In genomic region chr14:99780690-99781089, GRCh38 we compare ENCODE assay signal across 17 cellular contexts. TPM values are rescaled to one million over a fixed set of nuclear protein-coding genes. Genes with fewer than 3 reads are reported as not detected.
DNase-seq lines count a peak whose midpoint lies in the region; ATAC-seq, FAIRE-seq and TF ChIP-seq lines count a peak whose summit lies in the region.
"Had no signal": no experiment of that assay in that cellular context is flagged by ENCODE, and none has a peak within 500 bp of the region (broad histone marks: within the 10 kb centered on the region; RNA-seq: fewer than 3 reads in every experiment).

No MANE protein-coding gene starts in this region.

- no TSS peak for BruUV-seq in K562 (replicated peaks; lab: Mats Ljungman, UMichigan)
- no TSS peak for BruUV-seq in HepG2 (replicated peaks; lab: Mats Ljungman, UMichigan)

- H4K20me1 ChIP-seq in K562 (replicated peaks; ENCODE audit: control insufficient read depth, insufficient read depth, low read length) (0 out of 2 replicates have a peak, but pooled peaks cover 2% of the 10 kb centered on the region), HepG2 (ENCODE audit: insufficient read depth, low read length) (no peaks in the 10 kb centered on the region)

- H3K36me3 ChIP-seq in HEK293 (ENCODE audit: control insufficient read depth in 2 of 2, insufficient read depth in 1 of 2, low read length in 2 of 2) (no peaks in the 10 kb centered on the region), K562 (ENCODE audit: control insufficient read depth, insufficient read depth, low read length) (no peaks in the 10 kb centered on the region), HepG2 (replicated peaks in 1 of 2; ENCODE audit: control insufficient read depth in 1 of 2, insufficient read depth in 2 of 2, low read length in 2 of 2) (no peaks in the 10 kb centered on the region), gastroesophageal sphincter (no peaks in the 10 kb centered on the region)

- H3K4me3 ChIP-seq in HEK293 (ENCODE audit: low read depth, low read length): no peak overlapping the region
- H3K4me3 ChIP-seq in K562: no peak overlapping the region
- H3K4me3 ChIP-seq in HepG2 (replicated peaks in 1 of 3; ENCODE audit: insufficient read depth in 1 of 3, low read depth in 2 of 3, low read length in 3 of 3): no peak overlapping the region
- no peak overlapping the region for H3K4me3 ChIP-seq in gastroesophageal sphincter

- peaks cover 2% of the 10 kb centered on the region for H3K9me3 ChIP-seq in HEK293 (ENCODE audit: control insufficient read depth, insufficient read depth, low read depth, low read length)
- H3K9me3 ChIP-seq in K562 (replicated peaks; ENCODE audit: control insufficient read depth, insufficient read depth, low read depth, low read length): no peaks in the 10 kb centered on the region
- no peaks in the 10 kb centered on the region for H3K9me3 ChIP-seq in HepG2 (ENCODE audit: low read length)
- H3K9me3 ChIP-seq in gastroesophageal sphincter: peaks cover 0 to 19% (median 0%) of the 10 kb centered on the region in 3 donors

- H3K4me2 ChIP-seq in K562 (ENCODE audit: insufficient read depth, low read length): no peak overlapping the region
- H3K4me2 ChIP-seq in HepG2 (ENCODE audit: low read depth, low read length): no peak overlapping the region
- H3K4me2 ChIP-seq: SK-N-SH had no signal

- no peaks in the 10 kb centered on the region; the same call in 1 of the 2 replicates for H3K4me1 ChIP-seq in HEK293 (ENCODE audit: control insufficient read depth, insufficient read depth, low read length)
- no peaks in the 10 kb centered on the region for H3K4me1 ChIP-seq in K562 (replicated peaks in 1 of 2; ENCODE audit: control insufficient read depth in 2 of 2, insufficient read depth in 2 of 2, low read length in 2 of 2)
- peaks cover 24% of the 10 kb centered on the region for H3K4me1 ChIP-seq in HepG2 (ENCODE audit: insufficient read depth, low read length)
- H3K4me1 ChIP-seq in gastroesophageal sphincter: peaks cover 0 to 10% (median 0%) of the 10 kb centered on the region in 3 donors

- 0% methylated on average over 9 of the region's 9 CpGs for WGBS in K562 (ENCODE audit: insufficient coverage, low coverage, missing lambda C conversion rate)
- WGBS in HepG2 (ENCODE audit: low lambda C conversion rate): 28% methylated on average over 9 of the region's 9 CpGs
- 86 to 96% methylated on average over 5 to 9 of the region's 9 CpGs for WGBS in gastroesophageal sphincter (ENCODE audit: low coverage in 1 of 2), 2 donors

- H3K79me2 ChIP-seq in K562 (ENCODE audit: control insufficient read depth, insufficient read depth, low read length): no peaks in the 10 kb centered on the region
- H3K79me2 ChIP-seq in HepG2 (ENCODE audit: insufficient read depth, low read length): no peaks in the 10 kb centered on the region

- intact Hi-C loops in K562 (cut with micrococcal nuclease): no loop called here
- intact Hi-C loops in HepG2 (cut with micrococcal nuclease; ENCODE audit: unreplicated experiment): no loop called here

- H3K27ac ChIP-seq in HEK293 (ENCODE audit: extremely low read depth, low read depth, low read length): no peak overlapping the region
- no peak overlapping the region for H3K27ac ChIP-seq in K562 (ENCODE audit: extremely low read depth, low read depth, low read length)
- H3K27ac ChIP-seq in HepG2 (ENCODE audit: extremely low read length, insufficient read depth, low read length): no peak overlapping the region
- no peak overlapping the region for H3K27ac ChIP-seq in gastroesophageal sphincter
- H3K27ac ChIP-seq: 22Rv1 had no signal

- in situ Hi-C loops in K562 (cut with MboI): no loop called here
- in situ Hi-C loops in HepG2 (cut with HindIII; ENCODE audit: extremely low pct_ligation_motif_present, low pct_unique_long_range_greater_than_20kb): no loop called here

- ATAC-seq in K562 (no peak), HepG2 (no peak), GM19328 (IDR thresholded peaks at IDR 0.05; ENCODE audit: unreplicated experiment) (no peak), gastroesophageal sphincter (no peak), GM21360 (IDR thresholded peaks at IDR 0.05; ENCODE audit: unreplicated experiment) (no peak)
- ATAC-seq: CD8-positive, alpha-beta T cell; HCT116 had no signal

- TF ChIP-seq CTCF in HEK293 (tag by site-specific recombination; IDR thresholded peaks at IDR 0.05) (no peak), K562 (IDR thresholded peaks at IDR 0.05 in 2 of 3, conservative IDR thresholded peaks at IDR 0.05 in 1 of 3; ENCODE audit: insufficient read depth in 2 of 3, low read depth in 1 of 3, low read length in 3 of 3) (no peak), HepG2 (CRISPR knock-in tag; IDR thresholded peaks at IDR 0.05) (no peak), gastroesophageal sphincter (IDR thresholded peaks at IDR 0.05) (no peak)

- TF ChIP-seq EP300 in K562 (IDR thresholded peaks at IDR 0.05; ENCODE audit: low read length) (no peak), HepG2 (IDR thresholded peaks at IDR 0.05; ENCODE audit: low read depth in 2 of 2, low read length in 2 of 2) (no peak), HepG2 (CRISPR knock-in tag; IDR thresholded peaks at IDR 0.05; ENCODE audit: borderline replicate concordance) (no peak), gastroesophageal sphincter (IDR thresholded peaks at IDR 0.05) (no peak)

- CTCF ChIA-PET in HEK293 (lab: Yijun Ruan, JAX): no interaction called here
- CTCF ChIA-PET in K562 (lab: Yijun Ruan, JAX; ENCODE audit: low intra/inter-chr PET ratio): no interaction called here
- CTCF ChIA-PET in HepG2 (lab: Yijun Ruan, JAX; ENCODE audit: low intra/inter-chr PET ratio, low total read pairs): no interaction called here

- H2AFZ ChIP-seq in K562 (ENCODE audit: low read depth, low read length) (no peak overlapping the region), HepG2 (ENCODE audit: low read length) (no peak overlapping the region)

- DNase-seq in DMS153 (lab: John Stamatoyannopoulos, UW): peak; percentile 46
- no peak for DNase-seq in DMS153 treated with DMSO at 0.1 percent for 48 hours (lab: John Stamatoyannopoulos, UW; ENCODE audit: unreplicated experiment)
- DNase-seq in K562 (ENCODE audit: extremely low read depth in 1 of 4, low spot score in 3 of 4): no peak
- peak; percentile 48 for DNase-seq in HepG2 (ENCODE audit: low spot score)
- DNase-seq: CD8-positive, alpha-beta T cell; NCI-H187; NCI-H526 treated with DMSO at 0.1 percent for 48 hours; Right ventricle myocardium superior; SK-N-SH; T-helper 1 cell had no signal

- H3K9ac ChIP-seq in K562 (ENCODE audit: insufficient read depth in 1 of 2, low read depth in 2 of 2, low read length in 2 of 2) (no peak overlapping the region), HepG2 (ENCODE audit: insufficient read depth, low read depth, low read length) (no peak overlapping the region)
- H3K9ac ChIP-seq: SK-N-SH had no signal

- H3K27me3 ChIP-seq in K562 (ENCODE audit: control insufficient read depth in 2 of 2, insufficient read depth in 2 of 2, low read length in 2 of 2) (peaks cover 2 to 13% of the 10 kb centered on the region in 2 experiments; a peak in 3 of 5 replicates), HepG2 (ENCODE audit: control insufficient read depth in 1 of 2, insufficient read depth in 2 of 2, low read length in 2 of 2) (peaks cover 2 to 19% of the 10 kb centered on the region in 2 experiments; a peak in 4 of 5 replicates), gastroesophageal sphincter (no peaks in the 10 kb centered on the region)

- POLR2A ChIA-PET in HEK293 (lab: Yijun Ruan, JAX) (no interaction called here), K562 (lab: Yijun Ruan, JAX) (no interaction called here), HepG2 (lab: Yijun Ruan, JAX) (no interaction called here)

- H3K9me1 ChIP-seq in K562 (ENCODE audit: control insufficient read depth, insufficient read depth, low read length): no peaks in the 10 kb centered on the region

- TF ChIP-seq RAD21 in K562 (CRISPR knock-in tag; conservative IDR thresholded peaks at IDR 0.05 in 1 of 2, IDR thresholded peaks at IDR 0.05 in 1 of 2): no peak
- TF ChIP-seq RAD21 in HepG2 (CRISPR knock-in tag; IDR thresholded peaks at IDR 0.05): no peak

- no peak for FAIRE-seq in K562 (lab: Jason Lieb, UNC)
- FAIRE-seq in HepG2 (lab: Jason Lieb, UNC): no peak
- FAIRE-seq: D721Med had no signal

- TF ChIP-seq POLR2A in K562 (conservative IDR thresholded peaks at IDR 0.05) (no peak), HepG2 (IDR thresholded peaks at IDR 0.05; ENCODE audit: insufficient read depth in 1 of 2, low read depth in 2 of 2, low read length in 2 of 2) (no peak), gastroesophageal sphincter (IDR thresholded peaks at IDR 0.05) (no peak)

RNA-seq across cellular contexts. Expression of gene EML1, which starts 12.5 kb away (rescaled TPM):
- 0.35 and 0.67 TPM in 2 replicates for total RNA-seq in K562 (2011; cell fraction: chromatin; rRNA removed; ENCODE audit: low replicate concordance)
- 0.66 TPM in 1 of 2 replicates, not detected in the other for total RNA-seq in K562 (2011; cell fraction: nucleolus; rRNA removed)
- total RNA-seq in K562 (2011; cell fraction: nucleoplasm; rRNA removed): 0.31 and 0.73 TPM in 2 replicates
- total RNA-seq in K562 (2014; rRNA removed) (0.12 TPM in 1 of 2 replicates, not detected in the other), K562 (2014; rRNA removed; fragmentation: Illumina TruSeq; extraction: Trizol) (0.13 and 0.29 TPM in 2 replicates), K562 (2015; rRNA removed; fragmentation: Illumina TruSeq; extraction: Trizol) (0.11 and 0.14 TPM in 2 replicates), K562 (2021) (0.25 and 0.35 TPM in 2 replicates), HepG2 (2016; rRNA removed; fragmentation: Illumina TruSeq; extraction: Trizol) (1.3 and 1.7 TPM in 2 replicates), gastroesophageal sphincter (100 to 1,000 TPM; 121 to 206 (median 136) TPM)
- polyA plus RNA-seq in K562 (2011; rRNA removed) (0.07 and 0.16 TPM in 2 replicates), K562 (2014; fragmentation: Illumina TruSeq; extraction: Trizol) (0.06 and 0.07 TPM in 2 replicates), K562 (2014; fragmentation: Nextera tagmentation; extraction: Ambion mirVana) (under 1 TPM in 1 of 2 experiments, not detected in 1; 0.01 TPM), K562 (2014; rRNA removed) (0.03 and 0.77 TPM in 2 replicates), HepG2 (2011; rRNA removed) (0.25 and 0.59 TPM in 2 replicates)
- polyA plus RNA-seq in K562 (2011; cell fraction: cytosol; rRNA removed): 0.01 and 0.38 TPM in 2 replicates
- polyA plus RNA-seq in K562 (2011; cell fraction: nucleus; rRNA removed): 0.34 TPM in 2 replicates
- 0.05 and 0.39 TPM in 2 replicates for polyA plus RNA-seq in K562 (2012)
- 1.0 TPM in 1 of 2 replicates, not detected in the other for polyA minus RNA-seq in K562 (2011; rRNA and poly(A)+ RNA removed)
- 1.8 TPM in 1 of 2 replicates, not detected in the other for polyA minus RNA-seq in K562 (2011; cell fraction: cytosol; rRNA and poly(A)+ RNA removed)
- polyA minus RNA-seq in K562 (2011; cell fraction: nucleus; rRNA and poly(A)+ RNA removed): 0.56 and 0.94 TPM in 2 replicates
- 2.3 and 2.6 TPM in 2 replicates for total RNA-seq in HepG2 (2016; cell fraction: cytosol; rRNA removed; fragmentation: Illumina TruSeq; extraction: Trizol; ENCODE audit: low read depth)
- total RNA-seq in HepG2 (2016; cell fraction: insoluble cytoplasmic fraction; rRNA removed; fragmentation: Illumina TruSeq; extraction: Trizol): 1.7 TPM in 2 replicates
- total RNA-seq in HepG2 (2016; cell fraction: membrane; rRNA removed; fragmentation: Illumina TruSeq; extraction: Trizol): 1.5 and 1.9 TPM in 2 replicates
- total RNA-seq in HepG2 (2016; cell fraction: nucleus; rRNA removed; fragmentation: Illumina TruSeq; extraction: Trizol): 1.7 and 2.5 TPM in 2 replicates
- polyA plus RNA-seq in HepG2 (2011; cell fraction: cytosol; rRNA removed): 0.18 and 0.24 TPM in 2 replicates
- polyA plus RNA-seq in HepG2 (2011; cell fraction: nucleus; rRNA removed): 0.43 and 0.68 TPM in 2 replicates
- polyA plus RNA-seq in HepG2 (2012): 0.44 and 0.72 TPM in 2 replicates
- 1.4 and 2.2 TPM in 2 replicates for polyA plus RNA-seq in HepG2 (2016; cell fraction: cytosol; fragmentation: Illumina TruSeq; extraction: Trizol; ENCODE audit: low read depth)
- 1.0 and 1.2 TPM in 2 replicates for polyA plus RNA-seq in HepG2 (2016; cell fraction: insoluble cytoplasmic fraction; fragmentation: Illumina TruSeq; extraction: Trizol; ENCODE audit: low read depth)
- polyA plus RNA-seq in HepG2 (2016; cell fraction: membrane; fragmentation: Illumina TruSeq; extraction: Trizol; ENCODE audit: low read depth): 1.9 and 2.0 TPM in 2 replicates
- polyA plus RNA-seq in HepG2 (2016; cell fraction: nucleus; fragmentation: Illumina TruSeq; extraction: Trizol; ENCODE audit: insufficient read depth, low read depth): 1.3 and 1.7 TPM in 2 replicates
- polyA minus RNA-seq in HepG2 (2011; rRNA and poly(A)+ RNA removed; ENCODE audit: low replicate concordance): 1.0 and 40.3 TPM in 2 replicates
- polyA minus RNA-seq in HepG2 (2011; cell fraction: cytosol; rRNA and poly(A)+ RNA removed): 0.44 and 0.49 TPM in 2 replicates
- polyA minus RNA-seq in HepG2 (2011; cell fraction: nucleus; rRNA and poly(A)+ RNA removed): 0.90 and 1.6 TPM in 2 replicates
- total RNA-seq: CD8-positive, alpha-beta T cell had no signal

Comparison
In these comparisons a context has a peak if more than half of its experiments do, and no peak if none do; other contexts are left out.
1. DNase-seq: peak in DMS153 (single experiment) and HepG2 (single experiment); none in DMS153 treated with DMSO at 0.1 percent for 48 hours (single experiment) and K562 (0 of 4).
2. RNA of gene EML1, which starts 12.5 kb away (total RNA-seq): 121 to 206 TPM in gastroesophageal sphincter; 1.3 to 2.6 TPM in HepG2 and 0.11 to 0.73 TPM in K562; every median in the first group is over 10 times any median in the second.